Comparison of ENCODE assay signal across 8 cellular contexts in genomic region chr20:38726849-38727601, GRCh38. TPM values are rescaled to one million over a fixed set of nuclear protein-coding genes. Genes with fewer than 3 reads are reported as not detected.
DNase-seq lines count a peak whose midpoint lies in the region; ATAC-seq and TF ChIP-seq lines count a peak whose summit lies in the region.

No MANE protein-coding gene starts in this region.

- H3K4me1 Mint-ChIP-seq in HFFc6 (ENCODE audit: low read depth), result peaks cover 6% of the 10 kb centered on the region
- H3K4me1 Mint-ChIP-seq in stimulated activated memory B cell treated with anti-CD40 and anti-IgM and Interleukin-4, amounts not matched to agents 10 μg/mL and 1 μg/mL and 100 μg/mL, for 72 hours, result peaks cover 87% of the 10 kb centered on the region

- H3K4me3 ChIP-seq in iPS-11a (ENCODE audit: low read depth, low read length), result peak overlapping the region; percentile 43

- H3K27ac Mint-ChIP-seq in HFFc6, result no peak overlapping the region
- no peak overlapping the region for H3K27ac Mint-ChIP-seq in stimulated activated memory B cell treated with anti-CD40 and anti-IgM and Interleukin-4, amounts not matched to agents 10 μg/mL and 1 μg/mL and 100 μg/mL, for 72 hours

- peaks cover 11% of the 10 kb centered on the region for H3K36me3 Mint-ChIP-seq in HFFc6 (ENCODE audit: low read depth)
- peaks cover 6% of the 10 kb centered on the region for H3K36me3 Mint-ChIP-seq in stimulated activated memory B cell treated with anti-CD40 and anti-IgM and Interleukin-4, amounts not matched to agents 10 μg/mL and 1 μg/mL and 100 μg/mL, for 72 hours

- peaks cover 72% of the 10 kb centered on the region for H3K27me3 Mint-ChIP-seq in HFFc6 (ENCODE audit: insufficient read depth)
- H3K27me3 Mint-ChIP-seq in stimulated activated memory B cell treated with anti-CD40 and anti-IgM and Interleukin-4, amounts not matched to agents 10 μg/mL and 1 μg/mL and 100 μg/mL, for 72 hours, result peaks cover 100% of the 10 kb centered on the region

- peak; percentile 35; the same call in 1 of the 2 replicates for TF ChIP-seq CTCF in HFFc6 (IDR thresholded peaks at IDR 0.05)

- H3K9me3 Mint-ChIP-seq in HFFc6, result peaks cover 13% of the 10 kb centered on the region; the same call in 1 of the 2 replicates
- peaks cover 2% of the 10 kb centered on the region for H3K9me3 Mint-ChIP-seq in stimulated activated memory B cell treated with anti-CD40 and anti-IgM and Interleukin-4, amounts not matched to agents 10 μg/mL and 1 μg/mL and 100 μg/mL, for 72 hours

- H3K4me3 Mint-ChIP-seq in HFFc6, result no peak overlapping the region
- H3K4me3 Mint-ChIP-seq in stimulated activated memory B cell treated with anti-CD40 and anti-IgM and Interleukin-4, amounts not matched to agents 10 μg/mL and 1 μg/mL and 100 μg/mL, for 72 hours, result peak overlapping the region; percentile 14

- DNase-seq in AG20443 (ENCODE audit: low spot score) (peak; percentile 50), HFFc6 (no peak), SKM-1 (lab: John Stamatoyannopoulos, UW; ENCODE audit: unreplicated experiment) (no peak), SIG-M5 (lab: John Stamatoyannopoulos, UW) (no peak)
- DNase-seq in activated CD8-positive, alpha-beta memory T cell treated with anti-CD3 and anti-CD28 coated beads, Interleukin-2, amount 50 U/mL, for 4 hours, result peak; percentile 53

- no peak for ATAC-seq in stimulated activated memory B cell treated with anti-CD40 and anti-IgM and Interleukin-4, amounts not matched to agents 10 μg/mL and 1 μg/mL and 100 μg/mL, for 72 hours
- ATAC-seq in HG02884 (IDR thresholded peaks at IDR 0.05; ENCODE audit: unreplicated experiment), result no peak

RNA-seq across cellular contexts. Expression of gene SLC32A1, which starts 2.7 kb away (rescaled TPM):
- not detected for total RNA-seq in HFFc6 (2021; fragmentation: NEBNext Ultra II Directional; extraction: Animal tissue kit (Norgen Biotek cat#: 25700))

RNA-seq across cellular contexts. Expression of gene ACTR5, which starts 21.2 kb away (rescaled TPM):
- total RNA-seq in HFFc6 (2021; fragmentation: NEBNext Ultra II Directional; extraction: Animal tissue kit (Norgen Biotek cat#: 25700)), result 1 to 10 TPM; 3.2 to 4.3 (median 3.8) TPM

Comparison
In these comparisons a context has a peak if more than half of its experiments do, and no peak if none do; other contexts are left out.
1. DNase-seq: peak in AG20443 (single experiment) and activated CD8-positive, alpha-beta memory T cell treated with anti-CD3 and anti-CD28 coated beads, Interleukin-2, amount 50 U/mL, for 4 hours (single experiment); none in HFFc6 (single experiment), SKM-1 (single experiment) and SIG-M5 (single experiment).